22 cellular contexts compared by ENCODE assay signal in genomic region chr10:96560489-96560888, GRCh38. TPM values are rescaled to one million over a fixed set of nuclear protein-coding genes. Genes with fewer than 3 reads are reported as not detected.
"Had no signal": no experiment of that assay in that cellular context is flagged by ENCODE, and none has a peak within 500 bp of the region (broad histone marks: within the 10 kb centered on the region; RNA-seq: fewer than 3 reads in every experiment).

No MANE protein-coding gene starts in this region.

- DNase-seq: Karpas-422, KG1, MG63, NCI-H1092, NCI-H1105 treated with DMSO at 0.1 percent for 48 hours, NCI-H1436, NCI-H187, NCI-H2029, NCI-H2081 treated with DMSO at 0.1 percent for 48 hours, NCI-H2171, NCI-H226, NCI-H446, NCI-H510A, NCI-H524 treated with DMSO at 0.1 percent for 48 hours, NCI-H69, NCI-H774, Right ventricle myocardium superior, RPMI8226, SIG-M5 had no signal

- H3K27ac ChIP-seq: SJSA1, SK-N-MC had no signal

- H3K4me3 ChIP-seq: MG63, SJSA1, SK-N-MC had no signal

- H3K4me1 ChIP-seq: SJSA1 had no signal

- ATAC-seq: HepG2 had no signal

- H3K9me3 ChIP-seq: MG63, SJSA1 had no signal

- H3K27me3 ChIP-seq: MG63, SJSA1 had no signal

RNA-seq across cellular contexts. Expression of gene TLL2, which starts 46.8 kb away (rescaled TPM):
- total RNA-seq: SJSA1 had no signal
- polyA plus RNA-seq: HepG2 had no signal
